Comparison of ENCODE assay signal across 19 cellular contexts in the genomic region with DNA sequence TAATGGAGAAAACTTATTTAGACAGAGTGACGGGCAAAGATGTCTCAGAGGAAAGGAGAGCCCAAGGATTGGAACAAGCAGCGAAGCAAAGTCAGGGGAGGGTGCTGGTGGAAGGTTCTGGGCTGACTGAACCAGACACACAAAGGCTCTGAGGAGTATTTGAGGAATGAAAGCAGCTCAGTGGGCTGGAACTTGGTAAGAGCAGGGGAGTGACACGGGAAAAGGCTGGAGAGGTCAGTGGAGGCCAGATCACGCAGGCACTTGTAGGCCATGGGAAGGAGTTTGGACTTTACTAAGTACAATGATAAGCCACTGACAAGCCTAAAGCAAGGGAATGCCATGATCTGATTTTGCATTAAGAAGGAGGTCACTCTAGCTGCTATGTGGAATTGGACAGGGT.
DNase-seq lines count a peak whose midpoint lies in the region; ATAC-seq and TF ChIP-seq lines count a peak whose summit lies in the region.
"Had no signal": no experiment of that assay in that cellular context is flagged by ENCODE, and none has a peak within 500 bp of the region (broad histone marks: within the 10 kb centered on the region; RNA-seq: fewer than 3 reads in every experiment).

No MANE protein-coding gene starts in this region.

- H3K9me2 ChIP-seq in GM23338 (ENCODE audit: insufficient read depth) = no peaks in the 10 kb centered on the region

- H3K4me2 ChIP-seq in GM23338 = no peak overlapping the region

- TF ChIP-seq CTCF in GM23338 (conservative IDR thresholded peaks at IDR 0.05; ENCODE audit: low read depth in 2 of 2) (no peak), endodermal cell (conservative IDR thresholded peaks at IDR 0.05) (no peak)

- H3K4me1 ChIP-seq in GM23338 (ENCODE audit: insufficient read depth) (no peaks in the 10 kb centered on the region), endodermal cell (ENCODE audit: control insufficient read depth, insufficient read depth, low read length) (no peaks in the 10 kb centered on the region)
- H3K4me1 ChIP-seq: Caco-2 had no signal

- DNase-seq in GM23338 (ENCODE audit: low spot score) (no peak), endodermal cell (peak; percentile 29), naive B cell (no peak), erythroblast (lab: John Stamatoyannopoulos, UW) (no peak), NCI-H2107 treated with DMSO at 0.1 percent for 48 hours (lab: John Stamatoyannopoulos, UW; ENCODE audit: unreplicated experiment) (no peak)
- DNase-seq: AML-193, Caco-2, DMS53, H9, IMR-90, Kasumi-1, MM.1S, NCI-H1092 treated with DMSO at 0.1 percent for 48 hours, NCI-H446, NCI-H69, OCI-M1, SHP77 treated with DMSO at 0.1 percent for 48 hours had no signal

- H3K4me3 ChIP-seq in GM23338 = no peak overlapping the region
- no peak overlapping the region for H3K4me3 ChIP-seq in endodermal cell (ENCODE audit: low read length)

- H3K36me3 ChIP-seq in GM23338 (ENCODE audit: insufficient read depth) (no peaks in the 10 kb centered on the region), endodermal cell (ENCODE audit: control insufficient read depth, insufficient read depth, low read length) (no peaks in the 10 kb centered on the region)

- ATAC-seq in GM23338 (no peak), naive B cell (ENCODE audit: low read depth in 2 of 2) (no peak), HG02973 (IDR thresholded peaks at IDR 0.05; ENCODE audit: unreplicated experiment) (no peak)
- no peak for ATAC-seq in stimulated activated memory B cell treated with anti-CD40 and anti-IgM and Interleukin-4, amounts not matched to agents 10 μg/mL and 1 μg/mL and 100 μg/mL, for 72 hours

- H3K9me3 Mint-ChIP-seq in GM23338 = no peaks in the 10 kb centered on the region
- peaks cover 2% of the 10 kb centered on the region for H3K9me3 Mint-ChIP-seq in endodermal cell
- peaks cover 0 to 5% (median 0%) of the 10 kb centered on the region in 7 donors for H3K9me3 Mint-ChIP-seq in naive B cell
- peaks cover 3% of the 10 kb centered on the region for H3K9me3 Mint-ChIP-seq in stimulated activated memory B cell treated with anti-CD40 and anti-IgM and Interleukin-4, amounts not matched to agents 10 μg/mL and 1 μg/mL and 100 μg/mL, for 72 hours

- no peaks in the 10 kb centered on the region for H3K79me2 ChIP-seq in GM23338 (replicated peaks; ENCODE audit: insufficient read depth)

- no peaks in the 10 kb centered on the region for H3K36me3 Mint-ChIP-seq in GM23338 (ENCODE audit: low read depth)
- no peaks in the 10 kb centered on the region for H3K36me3 Mint-ChIP-seq in endodermal cell (ENCODE audit: low read depth)
- no peaks in the 10 kb centered on the region for H3K36me3 Mint-ChIP-seq in naive B cell
- H3K36me3 Mint-ChIP-seq in stimulated activated memory B cell treated with anti-CD40 and anti-IgM and Interleukin-4, amounts not matched to agents 10 μg/mL and 1 μg/mL and 100 μg/mL, for 72 hours = no peaks in the 10 kb centered on the region

- TF ChIP-seq POLR2A in erythroblast (IDR thresholded peaks at IDR 0.05; ENCODE audit: low read length) = no peak

- no peaks in the 10 kb centered on the region for H3F3A ChIP-seq in GM23338 (replicated peaks; ENCODE audit: low read depth)

- no peaks in the 10 kb centered on the region for H3K9me3 ChIP-seq in endodermal cell (ENCODE audit: control insufficient read depth, low read length)
- H3K9me3 ChIP-seq: Caco-2 had no signal

- H2AFZ ChIP-seq in GM23338 = no peak overlapping the region

- no peak overlapping the region for H3K27ac ChIP-seq in GM23338 (ENCODE audit: low read depth)
- H3K27ac ChIP-seq in endodermal cell (ENCODE audit: low read depth, low read length) = no peak overlapping the region

- no peak overlapping the region for H3K9ac ChIP-seq in endodermal cell (ENCODE audit: extremely low read depth, low read length, poor library complexity, severe bottlenecking)

- peak overlapping the region; percentile 3 for H3K27ac Mint-ChIP-seq in GM23338
- no peak overlapping the region for H3K27ac Mint-ChIP-seq in endodermal cell
- H3K27ac Mint-ChIP-seq in naive B cell = peak overlapping the region in 4 of 6 donors; percentile 1 to 71 (median 63)
- peak overlapping the region; percentile 32 for H3K27ac Mint-ChIP-seq in stimulated activated memory B cell treated with anti-CD40 and anti-IgM and Interleukin-4, amounts not matched to agents 10 μg/mL and 1 μg/mL and 100 μg/mL, for 72 hours

- 86 to 91% methylated on average over 4 of the region's 4 CpGs for WGBS in endodermal cell (ENCODE audit: insufficient coverage in 1 of 2, insufficient read length in 1 of 2), 2 experiments

- no peaks in the 10 kb centered on the region for H4K20me1 ChIP-seq in GM23338 (replicated peaks; ENCODE audit: insufficient read depth)

- peaks cover 20% of the 10 kb centered on the region for H3K4me1 Mint-ChIP-seq in GM23338
- H3K4me1 Mint-ChIP-seq in endodermal cell = peaks cover 10% of the 10 kb centered on the region
- H3K4me1 Mint-ChIP-seq in naive B cell = peaks cover 23 to 39% (median 31%) of the 10 kb centered on the region in 3 donors
- H3K4me1 Mint-ChIP-seq in stimulated activated memory B cell treated with anti-CD40 and anti-IgM and Interleukin-4, amounts not matched to agents 10 μg/mL and 1 μg/mL and 100 μg/mL, for 72 hours = peaks cover 39% of the 10 kb centered on the region

- H3K4me3 Mint-ChIP-seq in GM23338 (no peak overlapping the region; the same call in 2 of the 3 replicates), endodermal cell (no peak overlapping the region), naive B cell (no peak overlapping the region)
- H3K4me3 Mint-ChIP-seq in stimulated activated memory B cell treated with anti-CD40 and anti-IgM and Interleukin-4, amounts not matched to agents 10 μg/mL and 1 μg/mL and 100 μg/mL, for 72 hours = no peak overlapping the region
- H3K4me3 Mint-ChIP-seq: H9 had no signal

- H3K27me3 Mint-ChIP-seq in GM23338 (ENCODE audit: insufficient read depth, low read depth, poor library complexity) = peaks cover 4% of the 10 kb centered on the region
- H3K27me3 Mint-ChIP-seq in endodermal cell (ENCODE audit: insufficient read depth) = peaks cover 8% of the 10 kb centered on the region
- H3K27me3 Mint-ChIP-seq in naive B cell = no peaks in the 10 kb centered on the region
- no peaks in the 10 kb centered on the region for H3K27me3 Mint-ChIP-seq in stimulated activated memory B cell treated with anti-CD40 and anti-IgM and Interleukin-4, amounts not matched to agents 10 μg/mL and 1 μg/mL and 100 μg/mL, for 72 hours

- H3K27me3 ChIP-seq in GM23338 (ENCODE audit: insufficient read depth) (no peaks in the 10 kb centered on the region), endodermal cell (ENCODE audit: control insufficient read depth, insufficient read depth, low read length, poor library complexity, severe bottlenecking) (no peaks in the 10 kb centered on the region)

TF ChIP-seq in GM23338, 12 proteins besides CTCF, POLR2A, EP300 and RAD21 (continues in another document):
- TF ChIP-seq EZH2 (IDR thresholded peaks at IDR 0.05; ENCODE audit: low read depth, unreplicated experiment) (no peak), JUNB (IDR thresholded peaks at IDR 0.05; ENCODE audit: unreplicated experiment) (no peak), ZNF114 (CRISPR knock-in tag; IDR thresholded peaks at IDR 0.05) (no peak), POLR2AphosphoS5 (IDR thresholded peaks at IDR 0.05; ENCODE audit: low read depth) (no peak), CREB1 (CRISPR knock-in tag; IDR thresholded peaks at IDR 0.05; ENCODE audit: low read depth) (no peak), STAT1 (IDR thresholded peaks at IDR 0.05; ENCODE audit: unreplicated experiment) (no peak)
- TF ChIP-seq, protein P1, sequence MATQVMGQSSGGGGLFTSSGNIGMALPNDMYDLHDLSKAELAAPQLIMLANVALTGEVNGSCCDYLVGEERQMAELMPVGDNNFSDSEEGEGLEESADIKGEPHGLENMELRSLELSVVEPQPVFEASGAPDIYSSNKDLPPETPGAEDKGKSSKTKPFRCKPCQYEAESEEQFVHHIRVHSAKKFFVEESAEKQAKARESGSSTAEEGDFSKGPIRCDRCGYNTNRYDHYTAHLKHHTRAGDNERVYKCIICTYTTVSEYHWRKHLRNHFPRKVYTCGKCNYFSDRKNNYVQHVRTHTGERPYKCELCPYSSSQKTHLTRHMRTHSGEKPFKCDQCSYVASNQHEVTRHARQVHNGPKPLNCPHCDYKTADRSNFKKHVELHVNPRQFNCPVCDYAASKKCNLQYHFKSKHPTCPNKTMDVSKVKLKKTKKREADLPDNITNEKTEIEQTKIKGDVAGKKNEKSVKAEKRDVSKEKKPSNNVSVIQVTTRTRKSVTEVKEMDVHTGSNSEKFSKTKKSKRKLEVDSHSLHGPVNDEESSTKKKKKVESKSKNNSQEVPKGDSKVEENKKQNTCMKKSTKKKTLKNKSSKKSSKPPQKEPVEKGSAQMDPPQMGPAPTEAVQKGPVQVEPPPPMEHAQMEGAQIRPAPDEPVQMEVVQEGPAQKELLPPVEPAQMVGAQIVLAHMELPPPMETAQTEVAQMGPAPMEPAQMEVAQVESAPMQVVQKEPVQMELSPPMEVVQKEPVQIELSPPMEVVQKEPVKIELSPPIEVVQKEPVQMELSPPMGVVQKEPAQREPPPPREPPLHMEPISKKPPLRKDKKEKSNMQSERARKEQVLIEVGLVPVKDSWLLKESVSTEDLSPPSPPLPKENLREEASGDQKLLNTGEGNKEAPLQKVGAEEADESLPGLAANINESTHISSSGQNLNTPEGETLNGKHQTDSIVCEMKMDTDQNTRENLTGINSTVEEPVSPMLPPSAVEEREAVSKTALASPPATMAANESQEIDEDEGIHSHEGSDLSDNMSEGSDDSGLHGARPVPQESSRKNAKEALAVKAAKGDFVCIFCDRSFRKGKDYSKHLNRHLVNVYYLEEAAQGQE (IDR thresholded peaks at IDR 0.05; ENCODE audit: unreplicated experiment) = no peak
- TF ChIP-seq, protein P2, sequence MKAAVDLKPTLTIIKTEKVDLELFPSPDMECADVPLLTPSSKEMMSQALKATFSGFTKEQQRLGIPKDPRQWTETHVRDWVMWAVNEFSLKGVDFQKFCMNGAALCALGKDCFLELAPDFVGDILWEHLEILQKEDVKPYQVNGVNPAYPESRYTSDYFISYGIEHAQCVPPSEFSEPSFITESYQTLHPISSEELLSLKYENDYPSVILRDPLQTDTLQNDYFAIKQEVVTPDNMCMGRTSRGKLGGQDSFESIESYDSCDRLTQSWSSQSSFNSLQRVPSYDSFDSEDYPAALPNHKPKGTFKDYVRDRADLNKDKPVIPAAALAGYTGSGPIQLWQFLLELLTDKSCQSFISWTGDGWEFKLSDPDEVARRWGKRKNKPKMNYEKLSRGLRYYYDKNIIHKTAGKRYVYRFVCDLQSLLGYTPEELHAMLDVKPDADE (IDR thresholded peaks at IDR 0.05) = no peak
